Comparison of ENCODE assay signal across 9 cellular contexts in the genomic region with DNA sequence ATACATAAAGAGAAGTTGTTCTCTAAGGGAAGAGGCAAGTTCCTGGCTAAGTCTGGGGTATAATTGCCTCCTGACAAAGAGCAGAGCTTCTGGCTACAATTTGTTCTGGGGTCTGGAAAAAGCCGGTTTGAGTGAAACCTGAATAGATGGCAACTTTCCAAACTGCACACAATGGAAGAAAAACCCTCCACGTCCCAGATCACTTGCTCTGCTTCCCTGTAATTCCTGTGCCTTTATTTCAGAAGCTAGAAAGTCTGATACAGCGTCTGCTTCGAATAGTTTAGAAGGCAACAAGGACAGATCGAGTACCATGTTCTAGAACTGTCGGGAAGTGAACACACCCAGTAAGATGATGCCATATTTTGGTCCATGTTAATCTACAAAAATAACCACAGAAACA. TPM values are rescaled to one million over a fixed set of nuclear protein-coding genes. Genes with fewer than 3 reads are reported as not detected.
A peak's percentile ranks its signal among the peaks of the same experiment; 100 is the strongest.
DNase-seq lines count a peak whose midpoint lies in the region; ATAC-seq lines count a peak whose summit lies in the region.
"Had no signal": no experiment of that assay in that cellular context is flagged by ENCODE, and none has a peak within 500 bp of the region (broad histone marks: within the 10 kb centered on the region; RNA-seq: fewer than 3 reads in every experiment).

No MANE protein-coding gene starts in this region.

- ATAC-seq in activated CD4-positive, alpha-beta T cell treated with anti-CD3 and anti-CD28 coated beads for 36 hours, result no peak
- ATAC-seq in HG03196 (IDR thresholded peaks at IDR 0.05; ENCODE audit: unreplicated experiment) (no peak), HG03139 (IDR thresholded peaks at IDR 0.05; ENCODE audit: unreplicated experiment) (no peak)

- peaks cover 40% of the 10 kb centered on the region for H3K36me3 Mint-ChIP-seq in activated CD4-positive, alpha-beta T cell treated with anti-CD3 and anti-CD28 coated beads for 36 hours (ENCODE audit: low read depth)
- H3K36me3 Mint-ChIP-seq in activated T-helper 1 cell treated with anti-CD3 and anti-CD28 coated beads, Interleukin-12 subunit alpha, Interleukin-12 subunit beta, Interleukin-2, Interleukin-4 antibody, amounts not matched to agents 30 ng/mL and 10 ng/mL and 1 ng/mL, durations not matched to agents 14 hours and 24 hours and 36 hours (ENCODE audit: low read depth), result peaks cover 26% of the 10 kb centered on the region

- no peaks in the 10 kb centered on the region for H3K9me3 Mint-ChIP-seq in activated CD4-positive, alpha-beta T cell treated with anti-CD3 and anti-CD28 coated beads for 36 hours (ENCODE audit: low read depth)
- no peaks in the 10 kb centered on the region for H3K9me3 Mint-ChIP-seq in activated T-helper 1 cell treated with anti-CD3 and anti-CD28 coated beads, Interleukin-12 subunit alpha, Interleukin-12 subunit beta, Interleukin-2, Interleukin-4 antibody, amounts not matched to agents 30 ng/mL and 10 ng/mL and 1 ng/mL, durations not matched to agents 14 hours and 24 hours and 36 hours
- H3K9me3 Mint-ChIP-seq: memory B cell had no signal

- intact Hi-C loops in activated CD4-positive, alpha-beta T cell treated with anti-CD3 and anti-CD28 coated beads for 36 hours (cut with DNase I, micrococcal nuclease), result no loop called here
- intact Hi-C loops in activated T-helper 1 cell treated with anti-CD3 and anti-CD28 coated beads, Interleukin-12 subunit alpha, Interleukin-12 subunit beta, Interleukin-2, Interleukin-4 antibody, amounts not matched to agents 30 ng/mL and 10 ng/mL and 1 ng/mL, durations not matched to agents 14 hours and 24 hours and 36 hours (cut with micrococcal nuclease), result no loop called here

- DNase-seq in activated CD4-positive, alpha-beta T cell treated with anti-CD3 and anti-CD28 coated beads for 36 hours, result no peak
- DNase-seq in activated CD4-positive, alpha-beta T cell treated with anti-CD3 and anti-CD28 coated beads, Interleukin-2, amount 50 U/mL, for 1 hour, result no peak
- DNase-seq in activated T-helper 1 cell treated with anti-CD3 and anti-CD28 coated beads, Interleukin-12 subunit alpha, Interleukin-12 subunit beta, Interleukin-2, Interleukin-4 antibody, amounts not matched to agents 30 ng/mL and 10 ng/mL and 1 ng/mL, durations not matched to agents 14 hours and 24 hours and 36 hours (ENCODE audit: low spot score), result no peak
- DNase-seq in islet precursor cell, result peak; percentile 72
- DNase-seq in stimulated activated CD4-positive, alpha-beta T cell treated with anti-CD3 and anti-CD28 coated beads, Interleukin-4, amount 100 ng/mL, for 4 hours, result no peak

- peaks cover 49% of the 10 kb centered on the region for H3K4me1 Mint-ChIP-seq in activated CD4-positive, alpha-beta T cell treated with anti-CD3 and anti-CD28 coated beads for 36 hours
- peaks cover 65% of the 10 kb centered on the region for H3K4me1 Mint-ChIP-seq in activated T-helper 1 cell treated with anti-CD3 and anti-CD28 coated beads, Interleukin-12 subunit alpha, Interleukin-12 subunit beta, Interleukin-2, Interleukin-4 antibody, amounts not matched to agents 30 ng/mL and 10 ng/mL and 1 ng/mL, durations not matched to agents 14 hours and 24 hours and 36 hours (ENCODE audit: low read depth)

- no peaks in the 10 kb centered on the region for H3K27me3 Mint-ChIP-seq in activated CD4-positive, alpha-beta T cell treated with anti-CD3 and anti-CD28 coated beads for 36 hours
- no peaks in the 10 kb centered on the region for H3K27me3 Mint-ChIP-seq in activated T-helper 1 cell treated with anti-CD3 and anti-CD28 coated beads, Interleukin-12 subunit alpha, Interleukin-12 subunit beta, Interleukin-2, Interleukin-4 antibody, amounts not matched to agents 30 ng/mL and 10 ng/mL and 1 ng/mL, durations not matched to agents 14 hours and 24 hours and 36 hours (ENCODE audit: insufficient read depth)
- H3K27me3 Mint-ChIP-seq: memory B cell had no signal

- CTCF ChIA-PET in activated CD4-positive, alpha-beta T cell treated with anti-CD3 and anti-CD28 coated beads for 36 hours (lab: Charles Lee), result interaction anchor here (0.6 to 7.1 kb wide), 17 partner anchors 8 to 279 kb away, joined by 3 to 59 read pairs (median 5); partner anchors contain the start of genes GLYCTK, POC1A and TWF2

- POLR2A ChIA-PET in activated CD4-positive, alpha-beta T cell treated with anti-CD3 and anti-CD28 coated beads for 36 hours (lab: Charles Lee), result interaction anchor here (1.3 kb wide), 1 partner anchor 59 kb away, joined by 4 read pairs; no protein-coding TSS in a partner anchor

- H3K27ac ChIP-seq in temporal lobe (ENCODE audit: low read depth, low read length), result peak overlapping the region; percentile 89

- H3K4me3 Mint-ChIP-seq in activated CD4-positive, alpha-beta T cell treated with anti-CD3 and anti-CD28 coated beads for 36 hours, result peak overlapping the region; percentile 99
- peak overlapping the region; percentile 96 for H3K4me3 Mint-ChIP-seq in activated T-helper 1 cell treated with anti-CD3 and anti-CD28 coated beads, Interleukin-12 subunit alpha, Interleukin-12 subunit beta, Interleukin-2, Interleukin-4 antibody, amounts not matched to agents 30 ng/mL and 10 ng/mL and 1 ng/mL, durations not matched to agents 14 hours and 24 hours and 36 hours

- peak overlapping the region; percentile 99 for H3K27ac Mint-ChIP-seq in activated CD4-positive, alpha-beta T cell treated with anti-CD3 and anti-CD28 coated beads for 36 hours
- peak overlapping the region; percentile 99 for H3K27ac Mint-ChIP-seq in activated T-helper 1 cell treated with anti-CD3 and anti-CD28 coated beads, Interleukin-12 subunit alpha, Interleukin-12 subunit beta, Interleukin-2, Interleukin-4 antibody, amounts not matched to agents 30 ng/mL and 10 ng/mL and 1 ng/mL, durations not matched to agents 14 hours and 24 hours and 36 hours

RNA-seq across cellular contexts. Expression of gene WDR82, which starts 1.6 kb away (rescaled TPM):
- 100 to 1,000 TPM in 1 of 2 experiments, 10 to 100 TPM in 1; 95.2 to 113 TPM for total RNA-seq in activated CD4-positive, alpha-beta T cell treated with anti-CD3 and anti-CD28 coated beads for 36 hours
- 105 and 107 TPM in 2 replicates for total RNA-seq in activated T-helper 1 cell treated with anti-CD3 and anti-CD28 coated beads, Interleukin-12 subunit alpha, Interleukin-12 subunit beta, Interleukin-2, Interleukin-4 antibody, amounts not matched to agents 30 ng/mL and 10 ng/mL and 1 ng/mL, durations not matched to agents 14 hours and 24 hours and 36 hours
- total RNA-seq in temporal lobe, result 135 TPM

RNA-seq across cellular contexts. Expression of gene GLYCTK, which starts 7.6 kb away (rescaled TPM):
- 10 to 100 TPM; 13.3 to 18.8 TPM for total RNA-seq in activated CD4-positive, alpha-beta T cell treated with anti-CD3 and anti-CD28 coated beads for 36 hours
- 17.0 and 18.3 TPM in 2 replicates for total RNA-seq in activated T-helper 1 cell treated with anti-CD3 and anti-CD28 coated beads, Interleukin-12 subunit alpha, Interleukin-12 subunit beta, Interleukin-2, Interleukin-4 antibody, amounts not matched to agents 30 ng/mL and 10 ng/mL and 1 ng/mL, durations not matched to agents 14 hours and 24 hours and 36 hours
- 1.2 TPM for total RNA-seq in temporal lobe

RNA-seq across cellular contexts. Expression of gene PPM1M, which starts 34.5 kb away (rescaled TPM):
- 10 to 100 TPM; 52.9 to 59.2 TPM for total RNA-seq in activated CD4-positive, alpha-beta T cell treated with anti-CD3 and anti-CD28 coated beads for 36 hours
- total RNA-seq in activated T-helper 1 cell treated with anti-CD3 and anti-CD28 coated beads, Interleukin-12 subunit alpha, Interleukin-12 subunit beta, Interleukin-2, Interleukin-4 antibody, amounts not matched to agents 30 ng/mL and 10 ng/mL and 1 ng/mL, durations not matched to agents 14 hours and 24 hours and 36 hours, result 57.1 and 59.5 TPM in 2 replicates
- 6.9 TPM for total RNA-seq in temporal lobe

RNA-seq across cellular contexts. Expression of gene DNAH1, which starts 36.1 kb away (rescaled TPM):
- total RNA-seq in activated CD4-positive, alpha-beta T cell treated with anti-CD3 and anti-CD28 coated beads for 36 hours, result 10 to 100 TPM in 1 of 2 experiments, 1 to 10 TPM in 1; 7.4 to 10.1 TPM
- total RNA-seq in activated T-helper 1 cell treated with anti-CD3 and anti-CD28 coated beads, Interleukin-12 subunit alpha, Interleukin-12 subunit beta, Interleukin-2, Interleukin-4 antibody, amounts not matched to agents 30 ng/mL and 10 ng/mL and 1 ng/mL, durations not matched to agents 14 hours and 24 hours and 36 hours, result 12.1 and 12.2 TPM in 2 replicates
- 1.7 TPM for total RNA-seq in temporal lobe

RNA-seq across cellular contexts. Expression of gene TWF2, which starts 41.1 kb away (rescaled TPM):
- total RNA-seq in activated CD4-positive, alpha-beta T cell treated with anti-CD3 and anti-CD28 coated beads for 36 hours, result 10 to 100 TPM; 85.0 to 93.5 TPM
- total RNA-seq in activated T-helper 1 cell treated with anti-CD3 and anti-CD28 coated beads, Interleukin-12 subunit alpha, Interleukin-12 subunit beta, Interleukin-2, Interleukin-4 antibody, amounts not matched to agents 30 ng/mL and 10 ng/mL and 1 ng/mL, durations not matched to agents 14 hours and 24 hours and 36 hours, result 94.3 and 98.6 TPM in 2 replicates
- total RNA-seq in temporal lobe, result 17.2 TPM
